In the genomic region with DNA sequence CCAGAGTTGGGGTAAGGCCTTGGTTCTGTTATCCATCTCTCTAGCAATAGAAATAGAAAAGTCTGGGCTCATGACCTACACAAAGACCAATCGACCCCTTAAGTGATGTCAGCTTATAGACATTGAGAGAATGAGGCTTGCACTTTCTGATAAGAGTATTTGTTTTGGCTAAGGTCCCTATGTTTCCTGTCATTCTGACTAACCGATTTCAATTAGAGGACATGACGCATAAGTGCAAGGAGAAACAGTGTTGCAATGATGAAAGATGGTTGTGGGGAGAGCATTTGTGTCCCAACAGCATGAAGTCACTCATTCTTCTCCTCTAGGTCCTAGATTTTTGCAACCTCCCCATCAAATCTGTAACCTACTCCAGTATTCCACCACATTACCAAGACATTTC, we compare ENCODE assay signal across 17 cellular contexts.
DNase-seq lines count a peak whose midpoint lies in the region; ATAC-seq and TF ChIP-seq lines count a peak whose summit lies in the region.
"Had no signal": no experiment of that assay in that cellular context is flagged by ENCODE, and none has a peak within 500 bp of the region (broad histone marks: within the 10 kb centered on the region; RNA-seq: fewer than 3 reads in every experiment).

No MANE protein-coding gene starts in this region.

- peaks cover 8% of the 10 kb centered on the region for H3K27me3 Mint-ChIP-seq in progenitor cell of endocrine pancreas
- H3K27me3 Mint-ChIP-seq: activated T-cell treated with anti-CD3 and anti-CD28 coated beads, Interleukin-2, amount 50 U/mL, for 24 hours; central memory CD8-positive, alpha-beta T cell had no signal

- ATAC-seq in HG02981 (IDR thresholded peaks at IDR 0.05; ENCODE audit: unreplicated experiment) (no peak), GM21367 (IDR thresholded peaks at IDR 0.05; ENCODE audit: unreplicated experiment) (no peak)
- ATAC-seq: K562 had no signal

- no peak overlapping the region for H3K4me3 Mint-ChIP-seq in progenitor cell of endocrine pancreas (ENCODE audit: low read depth)
- H3K4me3 Mint-ChIP-seq: activated T-cell treated with anti-CD3 and anti-CD28 coated beads, Interleukin-2, amount 50 U/mL, for 24 hours; central memory CD8-positive, alpha-beta T cell; mesothelial cell of epicardium had no signal

- DNase-seq in H4 (ENCODE audit: low spot score) = peak; percentile 82
- DNase-seq in RPMI7951 (ENCODE audit: low read depth) = peak; percentile 64
- DNase-seq in fibroblast of peridontal ligament (ENCODE audit: extremely low read depth) = peak; percentile 93
- peak; percentile 70 for DNase-seq in retinal pigment epithelial cell (ENCODE audit: low read depth)
- DNase-seq in progenitor cell of endocrine pancreas (ENCODE audit: low spot score, unreplicated experiment) = no peak
- DNase-seq: activated T-cell treated with anti-CD3 and anti-CD28 coated beads, Interleukin-2, amount 50 U/mL, for 24 hours; DMS79; head of caudate nucleus; SIG-M5; sigmoid colon; uterus; WERI-Rb-1 had no signal

- no peaks in the 10 kb centered on the region for H3K9me3 Mint-ChIP-seq in progenitor cell of endocrine pancreas (ENCODE audit: low read depth)
- H3K9me3 Mint-ChIP-seq: activated T-cell treated with anti-CD3 and anti-CD28 coated beads, Interleukin-2, amount 50 U/mL, for 24 hours had no signal

- H3K4me3 ChIP-seq in retinal pigment epithelial cell (ENCODE audit: low read length) = no peak overlapping the region
- H3K4me3 ChIP-seq: K562, sigmoid colon, uterus had no signal

- peaks cover 1% of the 10 kb centered on the region for H3K4me1 Mint-ChIP-seq in progenitor cell of endocrine pancreas (ENCODE audit: low read depth)
- H3K4me1 Mint-ChIP-seq: central memory CD8-positive, alpha-beta T cell had no signal

- TF ChIP-seq CTCF in retinal pigment epithelial cell (conservative IDR thresholded peaks at IDR 0.05; ENCODE audit: low read depth, low read length) = no peak
- TF ChIP-seq CTCF in progenitor cell of endocrine pancreas (IDR thresholded peaks at IDR 0.05; ENCODE audit: unreplicated experiment) = no peak

- H3K36me3 Mint-ChIP-seq in progenitor cell of endocrine pancreas (ENCODE audit: insufficient read depth) = no peaks in the 10 kb centered on the region
- H3K36me3 Mint-ChIP-seq: mesothelial cell of epicardium had no signal

- H3K27ac Mint-ChIP-seq in progenitor cell of endocrine pancreas = no peak overlapping the region
- H3K27ac Mint-ChIP-seq: activated T-cell treated with anti-CD3 and anti-CD28 coated beads, Interleukin-2, amount 50 U/mL, for 24 hours; mesothelial cell of epicardium had no signal
